ENCODE assay signal across 8 cellular contexts in the genomic region with DNA sequence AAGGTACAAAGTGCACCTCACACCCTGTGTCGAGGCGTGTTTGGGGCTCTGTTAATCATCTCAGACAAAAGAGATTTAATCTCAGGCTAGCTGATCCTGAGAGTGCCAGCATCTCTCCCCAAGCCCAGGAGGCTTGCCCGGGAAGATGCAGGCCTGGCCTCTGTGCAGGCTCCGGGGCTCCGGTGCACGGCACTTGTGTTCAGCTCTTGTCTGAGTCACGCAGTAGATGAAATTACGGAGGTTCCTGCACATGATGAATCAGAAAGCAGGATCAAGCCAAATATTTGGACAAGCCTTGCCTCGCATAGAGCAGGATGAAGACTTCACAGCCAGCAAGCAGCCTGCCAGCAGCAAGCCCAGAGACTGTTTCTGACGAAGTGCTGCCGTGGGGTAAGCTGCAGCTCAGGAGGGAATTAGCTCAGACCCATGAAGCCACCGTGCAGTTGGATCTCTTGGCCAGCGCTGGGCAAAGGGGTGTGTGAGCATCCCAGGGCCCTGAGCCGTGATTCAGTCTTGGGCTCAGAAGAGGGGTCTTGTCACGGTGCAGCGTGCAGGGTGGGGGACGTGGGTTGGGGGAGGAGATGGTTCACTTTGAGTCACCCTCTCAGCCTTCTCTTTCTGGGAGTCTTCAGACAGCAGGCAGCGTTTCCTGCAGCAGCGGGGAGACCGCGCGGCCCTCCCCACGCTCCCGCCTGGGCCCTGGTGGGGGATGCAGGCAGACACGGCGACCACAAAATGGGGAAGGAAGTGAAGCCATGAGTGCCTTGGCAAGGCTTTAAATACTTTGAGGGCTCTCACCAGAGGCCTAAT.
DNase-seq lines count a peak whose midpoint lies in the region; ATAC-seq and TF ChIP-seq lines count a peak whose summit lies in the region.

No MANE protein-coding gene starts in this region.

- no peak for TF ChIP-seq POLR2A in thyroid gland (IDR thresholded peaks at IDR 0.05)

- no peaks in the 10 kb centered on the region for H3K27me3 ChIP-seq in thyroid gland

- H3K36me3 ChIP-seq in thyroid gland: no peaks in the 10 kb centered on the region

- H3K4me3 ChIP-seq in thyroid gland (replicated peaks in 1 of 3): no peak overlapping the region

- no peaks in the 10 kb centered on the region for H3K9me3 ChIP-seq in thyroid gland

- peak; percentile 73 for ATAC-seq in GM21786 (IDR thresholded peaks at IDR 0.05; ENCODE audit: unreplicated experiment)

- no peaks in the 10 kb centered on the region for H3K4me1 ChIP-seq in thyroid gland

- no peak for TF ChIP-seq CTCF in thyroid gland (IDR thresholded peaks at IDR 0.05)

- intact Hi-C loops in thyroid gland (cut with DNase I): no loop called here

- no peak overlapping the region for H3K27ac ChIP-seq in thyroid gland

- DNase-seq in D341Med (ENCODE audit: low spot score) (peak; percentile 22), NOMO-1 (lab: John Stamatoyannopoulos, UW; ENCODE audit: unreplicated experiment in 2 of 2) (peak; percentile 69 to 75), anterior cingulate cortex (lab: John Stamatoyannopoulos, UW) (peak in 36 of 58 donors; percentile 13 to 77 (median 46)), inferior parietal cortex (ENCODE audit: extremely low spot score) (peak; percentile 42), smooth muscle cell of the brain vasculature (ENCODE audit: low read depth, low spot score) (peak; percentile 80), thyroid gland (no peak), NCI-H748 treated with DMSO at 0.1 percent for 48 hours (lab: John Stamatoyannopoulos, UW) (no peak)

- WGBS in thyroid gland, 2 donors: 60 to 67% methylated on average over 26 of the region's 26 CpGs

Comparison
In these comparisons a context has a peak if more than half of its experiments do, and no peak if none do; other contexts are left out.
1. DNase-seq: peak in D341Med (single experiment), NOMO-1 (2 of 2), anterior cingulate cortex (36 of 58), inferior parietal cortex (single experiment) and smooth muscle cell of the brain vasculature (single experiment); none in thyroid gland (0 of 2) and NCI-H748 treated with DMSO at 0.1 percent for 48 hours (single experiment).